Comparison of ENCODE assay signal across 8 cellular contexts in the genomic region with DNA sequence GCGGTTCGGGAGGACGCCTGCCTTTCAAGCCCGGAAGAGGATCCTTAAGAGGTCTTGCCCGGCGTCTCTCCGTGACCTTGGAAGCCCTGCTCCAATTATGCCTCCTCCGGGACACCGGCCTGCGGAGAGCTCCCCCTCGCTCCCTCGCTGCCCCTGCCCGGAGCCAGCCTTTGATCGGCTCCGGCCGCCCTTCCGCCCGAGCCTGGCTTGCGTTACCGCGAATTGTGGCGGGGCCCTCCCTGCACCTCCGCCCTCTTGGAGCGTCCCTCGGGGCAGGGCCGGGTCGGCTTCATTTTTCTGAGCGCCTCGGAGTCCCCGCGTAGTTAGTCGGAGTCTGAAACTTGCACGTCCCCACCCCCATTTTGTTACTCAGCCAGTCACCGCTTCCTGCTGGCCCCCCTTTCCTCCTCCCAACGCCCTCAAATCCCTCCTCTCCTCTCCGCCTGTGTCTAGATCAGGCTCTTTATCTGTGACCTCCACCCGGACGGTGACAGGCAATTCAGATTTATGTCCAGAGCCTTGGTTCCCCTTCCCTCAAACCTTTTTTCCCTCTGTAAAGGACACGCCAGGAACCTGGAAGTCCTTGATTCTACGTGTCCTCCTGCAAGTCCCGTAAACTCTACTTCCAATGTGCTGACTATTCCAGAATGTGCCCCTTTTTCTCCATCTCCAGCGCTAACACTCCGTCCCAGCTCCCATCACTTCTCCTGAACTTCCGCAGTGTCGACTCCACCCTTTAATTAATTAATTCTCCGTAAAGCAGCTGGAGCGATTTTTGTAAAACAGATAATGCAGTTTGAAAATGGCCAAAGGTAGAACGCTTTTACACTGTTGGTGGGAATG. TPM values are rescaled to one million over a fixed set of nuclear protein-coding genes. Genes with fewer than 3 reads are reported as not detected.
DNase-seq lines count a peak whose midpoint lies in the region; ATAC-seq and TF ChIP-seq lines count a peak whose summit lies in the region.

No MANE protein-coding gene starts in this region.

- peak in 1 of 12 donors; percentile 12 for TF ChIP-seq CTCF in heart left ventricle (IDR thresholded peaks at IDR 0.05)
- peak in 1 of 4 experiments; percentile 8 for TF ChIP-seq CTCF in prostate gland (IDR thresholded peaks at IDR 0.05)

- H3K4me3 ChIP-seq in SK-N-MC: peak overlapping the region; percentile 85
- H3K4me3 ChIP-seq in heart left ventricle: peak overlapping the region; percentile 62 to 95 (median 83)
- peak overlapping the region; percentile 61 to 77 for H3K4me3 ChIP-seq in prostate gland
- H3K4me3 ChIP-seq in urinary bladder (ENCODE audit: low read depth, low read length): peak overlapping the region; percentile 66

- H3K9ac ChIP-seq in SK-N-MC (ENCODE audit: insufficient read length): peak overlapping the region; percentile 97

- intact Hi-C loops in heart left ventricle (cut with DNase I): loop anchor here in 5 of 10 donors (1.0 to 10.0 kb wide), 8 partner anchors 19 to 103 kb away; partner anchors contain the start of genes SH2B1 (in 4 of the 5), ATXN2L (in 1 of the 5), NFATC2IP (in 1 of the 5) and TUFM (in 1 of the 5)
- intact Hi-C loops in prostate gland (cut with DNase I): no loop called here

- H3K4me1 ChIP-seq in heart left ventricle: peaks cover 0 to 14% (median 8%) of the 10 kb centered on the region in 12 donors
- H3K4me1 ChIP-seq in prostate gland (replicated peaks): no peaks in the 10 kb centered on the region
- H3K4me1 ChIP-seq in urinary bladder (ENCODE audit: insufficient read depth): peaks cover 1% of the 10 kb centered on the region

- H3K27me3 ChIP-seq in heart left ventricle: no peaks in the 10 kb centered on the region
- no peaks in the 10 kb centered on the region for H3K27me3 ChIP-seq in prostate gland (replicated peaks; ENCODE audit: insufficient read depth)

- H3K9me3 ChIP-seq in SK-N-MC (ENCODE audit: low read depth, low read length) (no peaks in the 10 kb centered on the region), heart left ventricle (no peaks in the 10 kb centered on the region), prostate gland (no peaks in the 10 kb centered on the region)

- peak overlapping the region; percentile 96 for H3K4me3 Mint-ChIP-seq in activated naive CD8-positive, alpha-beta T cell treated with anti-CD3 and anti-CD28 coated beads for 36 hours

- peaks cover 22% of the 10 kb centered on the region for H3K4me1 Mint-ChIP-seq in activated naive CD8-positive, alpha-beta T cell treated with anti-CD3 and anti-CD28 coated beads for 36 hours

- peak; percentile 30 for ATAC-seq in GM21423 (IDR thresholded peaks at IDR 0.05; ENCODE audit: unreplicated experiment)
- ATAC-seq in heart left ventricle: peak; percentile 73 to 83 (median 82)

- DNase-seq in DMS114 treated with DMSO at 0.1 percent for 48 hours (lab: John Stamatoyannopoulos, UW; ENCODE audit: unreplicated experiment) (peak; percentile 49), HuH-7.5 (ENCODE audit: low spot score) (peak; percentile 61), SK-N-MC (ENCODE audit: low read depth, low spot score) (no peak), heart left ventricle (peak; percentile 86 to 90 (median 89)), prostate gland (ENCODE audit: low spot score) (peak; percentile 62)
- DNase-seq in activated naive CD8-positive, alpha-beta T cell treated with anti-CD3 and anti-CD28 coated beads for 36 hours: peak; percentile 90

- peak overlapping the region; percentile 93 for H3K27ac ChIP-seq in SK-N-MC
- peak overlapping the region; percentile 87 to 100 (median 99) for H3K27ac ChIP-seq in heart left ventricle
- peak overlapping the region; percentile 96 to 98 for H3K27ac ChIP-seq in prostate gland
- H3K27ac ChIP-seq in urinary bladder (ENCODE audit: low read depth): peak overlapping the region; percentile 95

- H3K27ac Mint-ChIP-seq in activated naive CD8-positive, alpha-beta T cell treated with anti-CD3 and anti-CD28 coated beads for 36 hours: peak overlapping the region; percentile 98

- TF ChIP-seq POLR2A in heart left ventricle (IDR thresholded peaks at IDR 0.05) (peak in 1 of 2 donors; percentile 51), prostate gland (IDR thresholded peaks at IDR 0.05) (no peak)

- peaks cover 6% of the 10 kb centered on the region for H3K36me3 Mint-ChIP-seq in activated naive CD8-positive, alpha-beta T cell treated with anti-CD3 and anti-CD28 coated beads for 36 hours

- H3K9me3 Mint-ChIP-seq in activated naive CD8-positive, alpha-beta T cell treated with anti-CD3 and anti-CD28 coated beads for 36 hours: peaks cover 3% of the 10 kb centered on the region

- no peaks in the 10 kb centered on the region for H3K27me3 Mint-ChIP-seq in activated naive CD8-positive, alpha-beta T cell treated with anti-CD3 and anti-CD28 coated beads for 36 hours

- H3K36me3 ChIP-seq in SK-N-MC (ENCODE audit: insufficient read depth, low read length) (no peaks in the 10 kb centered on the region), heart left ventricle (peaks cover 0 to 23% (median 4%) of the 10 kb centered on the region in 9 donors), prostate gland (no peaks in the 10 kb centered on the region), urinary bladder (ENCODE audit: insufficient read depth) (no peaks in the 10 kb centered on the region)

- 1 to 2% (median 1%) methylated on average over 23 to 48 of the region's 48 CpGs for WGBS in heart left ventricle, 4 donors
- WGBS in prostate gland: under 1% methylated on average over 36 of the region's 48 CpGs
- WGBS in urinary bladder: under 1% methylated on average over 48 of the region's 48 CpGs

RNA-seq across cellular contexts. Expression of gene RABEP2, which starts 0.6 kb away (rescaled TPM):
- total RNA-seq in activated naive CD8-positive, alpha-beta T cell treated with anti-CD3 and anti-CD28 coated beads for 36 hours: 10 to 100 TPM; 11.4 to 12.5 TPM
- total RNA-seq in heart left ventricle: 10 to 100 TPM; 10.2 to 22.3 (median 14.7) TPM
- 10 to 100 TPM; 22.3 to 31.1 TPM for polyA plus RNA-seq in heart left ventricle
- 100 to 1,000 TPM; 128 to 139 TPM for total RNA-seq in prostate gland
- 17.0 TPM for total RNA-seq in urinary bladder
- 23.4 TPM for polyA plus RNA-seq in urinary bladder

RNA-seq across cellular contexts. Expression of gene CD19, which starts 6.2 kb away (rescaled TPM):
- 1 to 10 TPM; 2.1 to 2.6 TPM for total RNA-seq in activated naive CD8-positive, alpha-beta T cell treated with anti-CD3 and anti-CD28 coated beads for 36 hours
- total RNA-seq in heart left ventricle (under 1 TPM in 2 of 9 donors, not detected in 7; 0.21 to 0.44 TPM), prostate gland (under 1 TPM; 0.46 to 0.51 TPM), urinary bladder (0.16 TPM)
- polyA plus RNA-seq in heart left ventricle (under 1 TPM; 0.10 to 0.23 TPM), urinary bladder (0.70 TPM)

RNA-seq across cellular contexts. Expression of gene NFATC2IP, which starts 25.1 kb away (rescaled TPM):
- total RNA-seq in activated naive CD8-positive, alpha-beta T cell treated with anti-CD3 and anti-CD28 coated beads for 36 hours: 10 to 100 TPM; 65.6 to 74.4 TPM
- total RNA-seq in heart left ventricle: 10 to 100 TPM; 11.1 to 25.3 (median 19.5) TPM
- polyA plus RNA-seq in heart left ventricle: 10 to 100 TPM; 12.7 to 23.4 TPM
- 10 to 100 TPM; 18.8 to 47.3 TPM for total RNA-seq in prostate gland
- 22.2 TPM for total RNA-seq in urinary bladder
- polyA plus RNA-seq in urinary bladder: 25.2 TPM

RNA-seq across cellular contexts. Expression of gene ATP2A1, which starts 47.3 kb away (rescaled TPM):
- 1 to 10 TPM; 2.0 to 2.8 TPM for total RNA-seq in activated naive CD8-positive, alpha-beta T cell treated with anti-CD3 and anti-CD28 coated beads for 36 hours
- total RNA-seq in heart left ventricle (under 1 TPM in 5 of 9 donors, not detected in 4; 0.15 to 0.63 (median 0.52) TPM), prostate gland (1 to 10 TPM; 1.5 to 3.1 TPM), urinary bladder (2.9 TPM)
- polyA plus RNA-seq in heart left ventricle (under 1 TPM; 0.06 to 0.19 TPM), urinary bladder (0.42 TPM)

RNA-seq across cellular contexts. Expression of gene SPNS1, which starts 49.0 kb away (rescaled TPM):
- total RNA-seq in activated naive CD8-positive, alpha-beta T cell treated with anti-CD3 and anti-CD28 coated beads for 36 hours: 10 to 100 TPM; 24.4 to 26.3 TPM
- total RNA-seq in heart left ventricle (10 to 100 TPM; 13.4 to 33.0 (median 16.6) TPM), prostate gland (10 to 100 TPM; 14.8 to 57.4 TPM), urinary bladder (16.1 TPM)
- polyA plus RNA-seq in heart left ventricle (10 to 100 TPM; 26.9 to 43.2 TPM), urinary bladder (37.1 TPM)
